1 cellular context compared by ENCODE assay signal in genomic region chrX:71533514-71533849, GRCh38.
TF ChIP-seq lines count a peak whose summit lies in the region.

No MANE protein-coding gene starts in this region.

TF ChIP-seq in IMR-90, 13 proteins besides CTCF, POLR2A, EP300 and RAD21 (continued from another document):
- TF ChIP-seq, protein P1, sequence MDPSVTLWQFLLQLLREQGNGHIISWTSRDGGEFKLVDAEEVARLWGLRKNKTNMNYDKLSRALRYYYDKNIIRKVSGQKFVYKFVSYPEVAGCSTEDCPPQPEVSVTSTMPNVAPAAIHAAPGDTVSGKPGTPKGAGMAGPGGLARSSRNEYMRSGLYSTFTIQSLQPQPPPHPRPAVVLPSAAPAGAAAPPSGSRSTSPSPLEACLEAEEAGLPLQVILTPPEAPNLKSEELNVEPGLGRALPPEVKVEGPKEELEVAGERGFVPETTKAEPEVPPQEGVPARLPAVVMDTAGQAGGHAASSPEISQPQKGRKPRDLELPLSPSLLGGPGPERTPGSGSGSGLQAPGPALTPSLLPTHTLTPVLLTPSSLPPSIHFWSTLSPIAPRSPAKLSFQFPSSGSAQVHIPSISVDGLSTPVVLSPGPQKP (IDR thresholded peaks at IDR 0.05; ENCODE audit: borderline replicate concordance, low read depth, low read length) = no peak
